18 cellular contexts compared by ENCODE assay signal in genomic region chr1:9417695-9418094, GRCh38.
DNase-seq lines count a peak whose midpoint lies in the region; TF ChIP-seq lines count a peak whose summit lies in the region.
"Had no signal": no experiment of that assay in that cellular context is flagged by ENCODE, and none has a peak within 500 bp of the region (broad histone marks: within the 10 kb centered on the region; RNA-seq: fewer than 3 reads in every experiment).

No MANE protein-coding gene starts in this region.

- no peaks in the 10 kb centered on the region for H3K27me3 ChIP-seq in Loucy (ENCODE audit: insufficient read depth, low read length, poor library complexity, severe bottlenecking)
- H3K27me3 ChIP-seq: neural progenitor cell had no signal

- no peaks in the 10 kb centered on the region for H3K9me3 Mint-ChIP-seq in activated T-helper 1 cell treated with anti-CD3 and anti-CD28 coated beads, Interleukin-12 subunit alpha, Interleukin-12 subunit beta, Interleukin-2, Interleukin-4 antibody, amounts not matched to agents 30 ng/mL and 10 ng/mL and 1 ng/mL, durations not matched to agents 14 hours and 24 hours and 36 hours
- no peaks in the 10 kb centered on the region for H3K9me3 Mint-ChIP-seq in progenitor cell of endocrine pancreas (ENCODE audit: low read depth)

- intact Hi-C loops in activated T-helper 1 cell treated with anti-CD3 and anti-CD28 coated beads, Interleukin-12 subunit alpha, Interleukin-12 subunit beta, Interleukin-2, Interleukin-4 antibody, amounts not matched to agents 30 ng/mL and 10 ng/mL and 1 ng/mL, durations not matched to agents 14 hours and 24 hours and 36 hours (cut with micrococcal nuclease) = no loop called here

- peak overlapping the region; percentile 19 for H3K4me2 ChIP-seq in Loucy (ENCODE audit: low read depth, low read length, poor library complexity, severe bottlenecking)
- H3K4me2 ChIP-seq: A549, neural progenitor cell had no signal

- H3F3A ChIP-seq in Loucy (ENCODE audit: low read depth) = peaks cover 11% of the 10 kb centered on the region

- H4K20me1 ChIP-seq in Loucy (ENCODE audit: insufficient read depth, low read length, poor library complexity, severe bottlenecking) = no peaks in the 10 kb centered on the region

- H3K27me3 Mint-ChIP-seq in activated T-helper 1 cell treated with anti-CD3 and anti-CD28 coated beads, Interleukin-12 subunit alpha, Interleukin-12 subunit beta, Interleukin-2, Interleukin-4 antibody, amounts not matched to agents 30 ng/mL and 10 ng/mL and 1 ng/mL, durations not matched to agents 14 hours and 24 hours and 36 hours (ENCODE audit: insufficient read depth) = peaks cover 22% of the 10 kb centered on the region
- peaks cover under 1% of the 10 kb centered on the region for H3K27me3 Mint-ChIP-seq in progenitor cell of endocrine pancreas

- H3K36me3 ChIP-seq in Loucy (ENCODE audit: insufficient read depth, low read length) = no peaks in the 10 kb centered on the region
- H3K36me3 ChIP-seq: neural progenitor cell, WERI-Rb-1 had no signal

- H3K36me3 Mint-ChIP-seq in activated T-helper 1 cell treated with anti-CD3 and anti-CD28 coated beads, Interleukin-12 subunit alpha, Interleukin-12 subunit beta, Interleukin-2, Interleukin-4 antibody, amounts not matched to agents 30 ng/mL and 10 ng/mL and 1 ng/mL, durations not matched to agents 14 hours and 24 hours and 36 hours (ENCODE audit: low read depth) = no peaks in the 10 kb centered on the region
- no peaks in the 10 kb centered on the region for H3K36me3 Mint-ChIP-seq in progenitor cell of endocrine pancreas (ENCODE audit: insufficient read depth)
- H3K36me3 Mint-ChIP-seq: neural progenitor cell had no signal

- peaks cover 19% of the 10 kb centered on the region; the same call in 1 of the 2 replicates for H3K79me2 ChIP-seq in Loucy (ENCODE audit: insufficient read depth, low read length)

- TF ChIP-seq CTCF in Loucy (conservative IDR thresholded peaks at IDR 0.05; ENCODE audit: low read length) = no peak
- TF ChIP-seq CTCF in progenitor cell of endocrine pancreas (IDR thresholded peaks at IDR 0.05; ENCODE audit: unreplicated experiment) = no peak

- no peak overlapping the region for H2AFZ ChIP-seq in Loucy (ENCODE audit: low read length)
- H2AFZ ChIP-seq: neural progenitor cell had no signal

- peaks cover 80% of the 10 kb centered on the region for H3K4me1 ChIP-seq in Loucy (ENCODE audit: insufficient read depth, low read length, poor library complexity, severe bottlenecking)

- H3K4me3 Mint-ChIP-seq in activated T-helper 1 cell treated with anti-CD3 and anti-CD28 coated beads, Interleukin-12 subunit alpha, Interleukin-12 subunit beta, Interleukin-2, Interleukin-4 antibody, amounts not matched to agents 30 ng/mL and 10 ng/mL and 1 ng/mL, durations not matched to agents 14 hours and 24 hours and 36 hours = peak overlapping the region; percentile 19
- H3K4me3 Mint-ChIP-seq in progenitor cell of endocrine pancreas (ENCODE audit: low read depth) = no peak overlapping the region
- H3K4me3 Mint-ChIP-seq: neural progenitor cell had no signal

- no peaks in the 10 kb centered on the region for H3K9me2 ChIP-seq in Loucy (replicated peaks; ENCODE audit: low read depth, low read length)

- peak; percentile 33 for DNase-seq in activated T-cell treated with anti-CD3 and anti-CD28 coated beads, Interleukin-2, amount 50 U/mL, for 1 hour
- no peak for DNase-seq in activated T-cell treated with anti-CD3 and anti-CD28 coated beads for 4 hours
- DNase-seq in activated T-helper 1 cell treated with anti-CD3 and anti-CD28 coated beads, Interleukin-12 subunit alpha, Interleukin-12 subunit beta, Interleukin-2, Interleukin-4 antibody, amounts not matched to agents 30 ng/mL and 10 ng/mL and 1 ng/mL, durations not matched to agents 14 hours and 24 hours and 36 hours (ENCODE audit: low spot score) = no peak
- DNase-seq in progenitor cell of endocrine pancreas (ENCODE audit: low spot score, unreplicated experiment) = no peak
- DNase-seq in NCI-H1417 treated with DMSO at 0.1 percent for 48 hours (lab: John Stamatoyannopoulos, UW) = no peak
- no peak for DNase-seq in GM19240 (ENCODE audit: insufficient read length, low spot score)
- DNase-seq in NK-92 treated with Interleukin-12 subunit alpha and Interleukin-12 subunit beta, amount 100 ng/mL, for 24 hours (lab: John Stamatoyannopoulos, UW) = no peak
- DNase-seq: anterior cingulate cortex; foreskin keratinocyte; left cardiac atrium; NCI-H1694; NCI-H345; stimulated activated naive CD4-positive, alpha-beta T cell treated with Interleukin-2 at 50 U/mL for 16 hours; SW 1271; WERI-Rb-1 had no signal

- H3K4me1 Mint-ChIP-seq in activated T-helper 1 cell treated with anti-CD3 and anti-CD28 coated beads, Interleukin-12 subunit alpha, Interleukin-12 subunit beta, Interleukin-2, Interleukin-4 antibody, amounts not matched to agents 30 ng/mL and 10 ng/mL and 1 ng/mL, durations not matched to agents 14 hours and 24 hours and 36 hours (ENCODE audit: low read depth) = peaks cover 51% of the 10 kb centered on the region
- H3K4me1 Mint-ChIP-seq in progenitor cell of endocrine pancreas (ENCODE audit: low read depth) = peaks cover 6% of the 10 kb centered on the region

- H3K9me3 ChIP-seq in Loucy (ENCODE audit: insufficient read depth, low read depth, low read length) = no peaks in the 10 kb centered on the region
- H3K9me3 ChIP-seq: A549 had no signal

- no peak overlapping the region for H3K27ac Mint-ChIP-seq in activated T-helper 1 cell treated with anti-CD3 and anti-CD28 coated beads, Interleukin-12 subunit alpha, Interleukin-12 subunit beta, Interleukin-2, Interleukin-4 antibody, amounts not matched to agents 30 ng/mL and 10 ng/mL and 1 ng/mL, durations not matched to agents 14 hours and 24 hours and 36 hours
- peak overlapping the region; percentile 87 for H3K27ac Mint-ChIP-seq in progenitor cell of endocrine pancreas
- H3K27ac Mint-ChIP-seq: neural progenitor cell had no signal

- peak overlapping the region; percentile 28 for H3K9ac ChIP-seq in Loucy (ENCODE audit: low read depth, low read length, poor library complexity, severe bottlenecking)
- H3K9ac ChIP-seq: neural progenitor cell had no signal

- no peak overlapping the region for H3K4me3 ChIP-seq in Loucy (ENCODE audit: low read length, poor library complexity, severe bottlenecking)
- H3K4me3 ChIP-seq: A549, neural progenitor cell had no signal
